Comparison of ENCODE assay signal across 17 cellular contexts in genomic region chr3:13133471-13133981, GRCh38.
"Had no signal": no experiment of that assay in that cellular context is flagged by ENCODE, and none has a peak within 500 bp of the region (broad histone marks: within the 10 kb centered on the region; RNA-seq: fewer than 3 reads in every experiment).

No MANE protein-coding gene starts in this region.

- H3K9me3 Mint-ChIP-seq: activated B cell treated with CpG ODN at 0.5 μM for 24 hours; activated CD4-positive, alpha-beta T cell treated with anti-CD3 and anti-CD28 coated beads, Interleukin-2, amount 10 ng/mL, durations not matched to agents 24 days and 14 days; activated naive CD4-positive, alpha-beta T cell treated with anti-CD3 and anti-CD28 coated beads, Interleukin-2, amount 50 U/mL, for 72 hours; mesothelial cell of epicardium; neural progenitor cell; stimulated activated naive B cell treated with anti-CD40 and anti-IgM and Interleukin-4, amounts not matched to agents 10 μg/mL and 1 μg/mL and 100 μg/mL, for 72 hours had no signal

- H3K4me3 ChIP-seq: breast epithelium, neural progenitor cell, right atrium auricular region, SK-N-MC, upper lobe of left lung had no signal

- H3K4me3 Mint-ChIP-seq: activated B cell treated with CpG ODN at 0.5 μM for 24 hours; activated CD4-positive, alpha-beta T cell treated with anti-CD3 and anti-CD28 coated beads, Interleukin-2, amount 10 ng/mL, durations not matched to agents 24 days and 14 days; mesothelial cell of epicardium; neural progenitor cell; stimulated activated naive B cell treated with anti-CD40 and anti-IgM and Interleukin-4, amounts not matched to agents 10 μg/mL and 1 μg/mL and 100 μg/mL, for 72 hours had no signal

- DNase-seq: activated B cell treated with CpG ODN at 0.5 μM for 24 hours; activated CD4-positive, alpha-beta T cell treated with anti-CD3 and anti-CD28 coated beads, Interleukin-2, amount 10 ng/mL, durations not matched to agents 24 days and 14 days; activated effector memory CD4-positive, alpha-beta T cell treated with Interleukin-2 at 50 U/mL for 16 hours; activated T-cell treated with anti-CD3 and anti-CD28 coated beads, Interleukin-2, amount 50 U/mL, for 1 hour; anterior cingulate cortex; foreskin melanocyte; left ventricle myocardium superior; stimulated activated CD4-positive, alpha-beta T cell treated with anti-CD3 and anti-CD28 coated beads, Interleukin-2, amount 100 ng/mL, for 24 hours; stimulated activated naive B cell treated with anti-CD40 and anti-IgM and Interleukin-4, amounts not matched to agents 10 μg/mL and 1 μg/mL and 100 μg/mL, for 72 hours; substantia nigra had no signal

- H3K27ac Mint-ChIP-seq: activated B cell treated with CpG ODN at 0.5 μM for 24 hours; activated CD4-positive, alpha-beta T cell treated with anti-CD3 and anti-CD28 coated beads, Interleukin-2, amount 10 ng/mL, durations not matched to agents 24 days and 14 days; activated naive CD4-positive, alpha-beta T cell treated with anti-CD3 and anti-CD28 coated beads, Interleukin-2, amount 50 U/mL, for 72 hours; mesothelial cell of epicardium; stimulated activated naive B cell treated with anti-CD40 and anti-IgM and Interleukin-4, amounts not matched to agents 10 μg/mL and 1 μg/mL and 100 μg/mL, for 72 hours had no signal

- H3K36me3 ChIP-seq: breast epithelium, neural progenitor cell, right atrium auricular region, upper lobe of left lung had no signal

- H3K9me3 ChIP-seq: breast epithelium, right atrium auricular region, upper lobe of left lung had no signal

- H3K4me1 ChIP-seq: breast epithelium, neural progenitor cell, right atrium auricular region, upper lobe of left lung had no signal

- ATAC-seq: activated naive CD4-positive, alpha-beta T cell treated with anti-CD3 and anti-CD28 coated beads, Interleukin-2, amount 50 U/mL, for 72 hours; left ventricle myocardium superior; stimulated activated naive B cell treated with anti-CD40 and anti-IgM and Interleukin-4, amounts not matched to agents 10 μg/mL and 1 μg/mL and 100 μg/mL, for 72 hours had no signal

- H3K36me3 Mint-ChIP-seq: activated naive CD4-positive, alpha-beta T cell treated with anti-CD3 and anti-CD28 coated beads, Interleukin-2, amount 50 U/mL, for 72 hours; mesothelial cell of epicardium; neural progenitor cell; stimulated activated naive B cell treated with anti-CD40 and anti-IgM and Interleukin-4, amounts not matched to agents 10 μg/mL and 1 μg/mL and 100 μg/mL, for 72 hours had no signal

- H3K27me3 ChIP-seq: breast epithelium, neural progenitor cell, right atrium auricular region, upper lobe of left lung had no signal

- H3K27ac ChIP-seq: breast epithelium, neural progenitor cell, right atrium auricular region, SK-N-MC, upper lobe of left lung had no signal

- H3K4me1 Mint-ChIP-seq: activated B cell treated with CpG ODN at 0.5 μM for 24 hours; activated CD4-positive, alpha-beta T cell treated with anti-CD3 and anti-CD28 coated beads, Interleukin-2, amount 10 ng/mL, durations not matched to agents 24 days and 14 days; mesothelial cell of epicardium; stimulated activated naive B cell treated with anti-CD40 and anti-IgM and Interleukin-4, amounts not matched to agents 10 μg/mL and 1 μg/mL and 100 μg/mL, for 72 hours had no signal
